Comparison of ENCODE assay signal across 32 cellular contexts in genomic region chr20:2889797-2890196, GRCh38.
"Had no signal": no experiment of that assay in that cellular context is flagged by ENCODE, and none has a peak within 500 bp of the region (broad histone marks: within the 10 kb centered on the region; RNA-seq: fewer than 3 reads in every experiment).

No MANE protein-coding gene starts in this region.

- H3K9me3 ChIP-seq: gastrocnemius medialis had no signal

- H3K27ac ChIP-seq: brain microvascular endothelial cell, coronary artery, dorsolateral prefrontal cortex, esophagus muscularis mucosa, foreskin keratinocyte, WERI-Rb-1 had no signal

- H3K27ac Mint-ChIP-seq: activated B cell treated with CpG ODN at 0.5 μM for 24 hours; activated naive CD8-positive, alpha-beta T cell; activated T-cell treated with anti-CD3 and anti-CD28 coated beads, Interleukin-2, amount 50 U/mL, for 24 hours; dendritic cell treated with granulocyte-macrophage colony-stimulating factor and Interleukin-4, amounts not matched to agents 40 ng/mL and 50 ng/mL, for 4 days; T-helper 17 cell; T-helper 2 cell treated with Interferon-gamma antibody and Interleukin-4, amounts not matched to agents 5 μg/mL and 100 μg/mL, for 36 hours had no signal

- ATAC-seq: activated CD4-positive, CD25-positive, alpha-beta regulatory T cell treated with anti-CD3 and anti-CD28 coated beads, Interleukin-2, amount 50 U/mL, for 24 hours; activated T-cell treated with anti-CD3 and anti-CD28 coated beads, Interleukin-2, amount 50 U/mL, for 72 hours; foreskin keratinocyte; gastrocnemius medialis; T-helper 17 cell had no signal

- H3K4me3 ChIP-seq: coronary artery, dorsolateral prefrontal cortex, esophagus muscularis mucosa, gastrocnemius medialis had no signal

- H3K36me3 ChIP-seq: brain microvascular endothelial cell, esophagus muscularis mucosa, gastrocnemius medialis, WERI-Rb-1 had no signal

- H3K4me3 Mint-ChIP-seq: activated B cell treated with CpG ODN at 0.5 μM for 24 hours; activated naive CD8-positive, alpha-beta T cell; activated T-cell treated with anti-CD3 and anti-CD28 coated beads, Interleukin-2, amount 50 U/mL, for 24 hours; activated T-cell treated with anti-CD3 and anti-CD28 coated beads, Interleukin-2, amount 50 U/mL, for 72 hours; central memory CD8-positive, alpha-beta T cell; dendritic cell treated with granulocyte-macrophage colony-stimulating factor and Interleukin-4, amounts not matched to agents 40 ng/mL and 50 ng/mL, for 4 days; T-helper 17 cell; T-helper 2 cell treated with Interferon-gamma antibody and Interleukin-4, amounts not matched to agents 5 μg/mL and 100 μg/mL, for 36 hours had no signal

- DNase-seq: activated B cell treated with CpG ODN at 0.5 μM for 24 hours; activated CD4-positive, alpha-beta T cell treated with anti-CD3 and anti-CD28 coated beads for 48 hours; activated CD4-positive, alpha-beta T cell treated with anti-CD3 and anti-CD28 coated beads, Interleukin-2, amount 50 U/mL, for 1 hour; activated CD4-positive, alpha-beta T cell treated with anti-CD3 and anti-CD28 coated beads, Interleukin-2, amount 50 U/mL, for 48 hours; activated CD8-positive, alpha-beta memory T cell treated with anti-CD3 and anti-CD28 coated beads, Interleukin-2, amount 50 U/mL, for 48 hours; activated effector memory CD4-positive, alpha-beta T cell treated with Interleukin-2 at 50 U/mL for 16 hours; activated gamma-delta T cell treated with Interleukin-2 at 50 U/mL for 16 hours; activated naive CD4-positive, alpha-beta T cell treated with anti-CD3 and anti-CD28 coated beads, Interleukin-2, amount 50 U/mL, for 16 hours; activated naive CD4-positive, alpha-beta T cell treated with Interleukin-2 at 50 U/mL for 16 hours; activated T-cell treated with anti-CD3 and anti-CD28 coated beads for 4 hours; activated T-cell treated with anti-CD3 and anti-CD28 coated beads, Interleukin-2, amount 50 U/mL, for 24 hours; activated T-cell treated with anti-CD3 and anti-CD28 coated beads, Interleukin-2, amount 50 U/mL, for 72 hours; amniotic stem cell; anterior cingulate cortex; brain microvascular endothelial cell; dorsolateral prefrontal cortex; effector memory CD4-positive, alpha-beta T cell; erythroblast; foreskin keratinocyte; gastrocnemius medialis; glutamatergic neuron; T-helper 1 cell; T-helper 17 cell; T1000; WERI-Rb-1 had no signal

- H3K27me3 ChIP-seq: brain microvascular endothelial cell, dorsolateral prefrontal cortex, esophagus muscularis mucosa, foreskin keratinocyte, gastrocnemius medialis had no signal

- H3K27me3 Mint-ChIP-seq: activated B cell treated with CpG ODN at 0.5 μM for 24 hours; activated naive CD8-positive, alpha-beta T cell; activated T-cell treated with anti-CD3 and anti-CD28 coated beads, Interleukin-2, amount 50 U/mL, for 24 hours; central memory CD8-positive, alpha-beta T cell; dendritic cell treated with granulocyte-macrophage colony-stimulating factor and Interleukin-4, amounts not matched to agents 40 ng/mL and 50 ng/mL, for 4 days; T-helper 17 cell had no signal

- H3K9me3 Mint-ChIP-seq: activated B cell treated with CpG ODN at 0.5 μM for 24 hours; activated T-cell treated with anti-CD3 and anti-CD28 coated beads, Interleukin-2, amount 50 U/mL, for 24 hours; activated T-cell treated with anti-CD3 and anti-CD28 coated beads, Interleukin-2, amount 50 U/mL, for 72 hours; central memory CD8-positive, alpha-beta T cell; dendritic cell treated with granulocyte-macrophage colony-stimulating factor and Interleukin-4, amounts not matched to agents 40 ng/mL and 50 ng/mL, for 4 days had no signal
